ENCODE assay signal across 16 cellular contexts in the genomic region with DNA sequence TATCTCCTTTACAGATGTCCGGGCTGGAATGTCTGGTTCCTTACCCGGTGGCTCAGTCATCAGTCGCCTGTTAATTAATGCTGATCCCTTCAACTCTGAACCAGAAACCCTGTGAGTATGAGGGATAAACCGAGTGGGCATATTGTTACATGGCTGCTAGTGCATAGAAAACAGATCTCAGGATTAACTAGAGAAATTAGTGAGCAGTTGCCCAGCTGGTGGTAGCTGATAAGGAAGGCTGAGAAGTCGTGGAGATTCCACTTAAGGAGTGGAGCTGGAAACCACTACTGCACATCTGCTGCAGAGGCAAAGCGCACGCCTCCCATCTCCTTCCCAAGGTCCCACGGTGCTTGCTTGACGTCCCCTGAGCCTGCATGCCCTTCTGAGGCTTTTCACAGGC.
"Had no signal": no experiment of that assay in that cellular context is flagged by ENCODE, and none has a peak within 500 bp of the region (broad histone marks: within the 10 kb centered on the region; RNA-seq: fewer than 3 reads in every experiment).

No MANE protein-coding gene starts in this region.

- H3K9me3 Mint-ChIP-seq: activated T-cell treated with anti-CD3 and anti-CD28 coated beads, Interleukin-2, amount 50 U/mL, for 4 hours; mesothelial cell of epicardium; T-helper 1 cell treated with Interleukin-12 subunit alpha and Interleukin-12 subunit beta and Interleukin-4 antibody, amounts not matched to agents 30 μg/mL and 1 μg/mL, for 36 hours had no signal

- H3K4me1 ChIP-seq: gastrocnemius medialis had no signal

- H3K4me3 ChIP-seq: gastrocnemius medialis, testis had no signal

- H3K4me3 Mint-ChIP-seq: activated T-cell treated with anti-CD3 and anti-CD28 coated beads, Interleukin-2, amount 50 U/mL, for 4 hours; mesothelial cell of epicardium; T-helper 1 cell treated with Interleukin-12 subunit alpha and Interleukin-12 subunit beta and Interleukin-4 antibody, amounts not matched to agents 30 μg/mL and 1 μg/mL, for 36 hours had no signal

- DNase-seq: activated CD4-positive, alpha-beta T cell treated with anti-CD3 and anti-CD28 coated beads, Interleukin-2, amount 50 U/mL, for 4 hours; activated gamma-delta T cell treated with Interleukin-2 at 50 U/mL for 16 hours; activated T-cell treated with anti-CD3 and anti-CD28 coated beads, Interleukin-2, amount 50 U/mL, for 4 hours; stimulated activated CD4-positive, alpha-beta T cell treated with anti-CD3 and anti-CD28 coated beads, Interleukin-1b, Interleukin-23, amount 100 ng/mL, for 48 hours; stimulated activated naive CD4-positive, alpha-beta T cell; testis had no signal

- H3K9me3 ChIP-seq: gastrocnemius medialis, neutrophil, testis had no signal

- H3K4me1 Mint-ChIP-seq: mesothelial cell of epicardium had no signal

- H3K27ac Mint-ChIP-seq: mesothelial cell of epicardium; T-helper 1 cell treated with Interleukin-12 subunit alpha and Interleukin-12 subunit beta and Interleukin-4 antibody, amounts not matched to agents 30 μg/mL and 1 μg/mL, for 36 hours had no signal

- ATAC-seq: activated CD4-positive, CD25-positive, alpha-beta regulatory T cell treated with anti-CD3 and anti-CD28 coated beads, Interleukin-2, amount 50 U/mL, for 24 hours; activated T-cell treated with anti-CD3 and anti-CD28 coated beads, Interleukin-2, amount 50 U/mL, for 4 hours; gastrocnemius medialis; right cardiac atrium had no signal

- H3K27ac ChIP-seq: neutrophil, testis had no signal

- FAIRE-seq: astrocyte, colon, endothelial cell of umbilical vein, keratinocyte had no signal
